ENCODE assay signal across 9 cellular contexts in the genomic region with DNA sequence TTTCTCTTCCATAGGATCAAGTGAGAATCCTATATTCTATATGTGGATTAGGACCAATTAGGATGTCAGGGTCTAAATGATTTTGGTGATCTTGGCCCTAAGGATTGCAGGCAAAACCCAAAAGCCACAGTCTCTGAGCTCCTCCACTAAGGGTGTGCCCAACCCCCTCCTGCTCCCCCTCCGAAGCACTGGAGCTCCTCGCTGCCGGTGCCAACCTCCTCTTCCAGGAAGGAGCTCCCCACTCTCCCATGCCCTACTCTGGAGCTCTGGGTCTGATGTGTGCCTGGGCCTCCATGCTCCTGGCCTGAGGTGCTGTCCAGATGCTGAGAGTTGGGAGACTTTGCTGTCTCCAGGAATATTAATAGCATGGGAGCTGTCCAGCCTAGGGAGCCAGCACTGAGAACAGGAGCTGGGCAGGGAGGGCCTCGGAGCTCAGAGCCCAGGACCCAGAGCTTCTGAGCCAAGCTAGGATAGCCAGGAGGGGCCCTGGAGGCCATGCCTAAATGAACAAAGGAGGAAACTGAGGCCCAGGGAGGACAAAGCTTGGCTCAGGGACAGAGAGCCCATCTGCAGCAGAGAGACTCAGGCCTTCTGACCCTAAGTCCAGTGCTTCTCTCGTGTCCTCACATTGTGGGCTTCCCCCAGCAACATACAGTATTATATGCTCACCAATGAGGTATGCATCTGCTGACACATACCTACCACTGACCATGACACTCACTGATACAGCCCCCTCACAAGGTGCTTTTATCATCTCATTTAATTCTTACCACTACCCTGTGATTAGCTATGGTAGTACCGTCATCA. TPM values are rescaled to one million over a fixed set of nuclear protein-coding genes. Genes with fewer than 3 reads are reported as not detected.
DNase-seq lines count a peak whose midpoint lies in the region; ATAC-seq and TF ChIP-seq lines count a peak whose summit lies in the region.
"Had no signal": no experiment of that assay in that cellular context is flagged by ENCODE, and none has a peak within 500 bp of the region (broad histone marks: within the 10 kb centered on the region; RNA-seq: fewer than 3 reads in every experiment).

No MANE protein-coding gene starts in this region.

- H3K4me1 ChIP-seq in upper lobe of right lung, result no peaks in the 10 kb centered on the region
- no peaks in the 10 kb centered on the region for H3K4me1 ChIP-seq in effector memory CD4-positive, alpha-beta T cell (ENCODE audit: control insufficient read depth, insufficient read depth, low read length, poor library complexity, severe bottlenecking)

- peaks cover 0 to 6% of the 10 kb centered on the region in 2 donors for H3K36me3 Mint-ChIP-seq in activated naive CD4-positive, alpha-beta T cell treated with anti-CD3 and anti-CD28 coated beads, Interleukin-2, amount 50 U/mL, for 72 hours
- H3K36me3 Mint-ChIP-seq in activated naive CD4-positive, alpha-beta T cell treated with anti-CD3 and anti-CD28 coated beads, Interleukin-2, amount 10 ng/mL, durations not matched to agents 7 days and 5 days, result no peaks in the 10 kb centered on the region

- peak; percentile 30 to 38 for ATAC-seq in activated naive CD4-positive, alpha-beta T cell treated with anti-CD3 and anti-CD28 coated beads, Interleukin-2, amount 50 U/mL, for 72 hours
- ATAC-seq in upper lobe of right lung (peak; percentile 79), GM21390 (IDR thresholded peaks at IDR 0.05; ENCODE audit: unreplicated experiment) (no peak), GM19324 (IDR thresholded peaks at IDR 0.05; ENCODE audit: low FRiP score, unreplicated experiment) (no peak)

- no peak overlapping the region for H3K4me3 Mint-ChIP-seq in activated naive CD4-positive, alpha-beta T cell treated with anti-CD3 and anti-CD28 coated beads, Interleukin-2, amount 10 ng/mL, durations not matched to agents 7 days and 5 days
- H3K4me3 Mint-ChIP-seq: dendritic cell treated with granulocyte-macrophage colony-stimulating factor and Interleukin-4, amounts not matched to agents 40 ng/mL and 50 ng/mL, for 4 days had no signal

- intact Hi-C loops in upper lobe of right lung (cut with DNase I), result no loop called here

- peak overlapping the region in 1 of 2 donors; percentile 77 for H3K27ac Mint-ChIP-seq in activated naive CD4-positive, alpha-beta T cell treated with anti-CD3 and anti-CD28 coated beads, Interleukin-2, amount 50 U/mL, for 72 hours
- no peak overlapping the region for H3K27ac Mint-ChIP-seq in activated naive CD4-positive, alpha-beta T cell treated with anti-CD3 and anti-CD28 coated beads, Interleukin-2, amount 10 ng/mL, durations not matched to agents 7 days and 5 days
- H3K27ac Mint-ChIP-seq: dendritic cell treated with granulocyte-macrophage colony-stimulating factor and Interleukin-4, amounts not matched to agents 40 ng/mL and 50 ng/mL, for 4 days had no signal

- no peak overlapping the region for H3K4me3 ChIP-seq in upper lobe of right lung
- H3K4me3 ChIP-seq in effector memory CD4-positive, alpha-beta T cell (ENCODE audit: insufficient read depth, low read depth, low read length, poor library complexity, severe bottlenecking), result no peak overlapping the region

- H3K9me3 Mint-ChIP-seq in activated naive CD4-positive, alpha-beta T cell treated with anti-CD3 and anti-CD28 coated beads, Interleukin-2, amount 50 U/mL, for 72 hours, result peaks cover 0 to 5% of the 10 kb centered on the region in 2 donors
- H3K9me3 Mint-ChIP-seq in activated naive CD4-positive, alpha-beta T cell treated with anti-CD3 and anti-CD28 coated beads, Interleukin-2, amount 10 ng/mL, durations not matched to agents 7 days and 5 days, result no peaks in the 10 kb centered on the region

- H3K4me1 Mint-ChIP-seq in activated naive CD4-positive, alpha-beta T cell treated with anti-CD3 and anti-CD28 coated beads, Interleukin-2, amount 10 ng/mL, durations not matched to agents 7 days and 5 days, result peaks cover 2% of the 10 kb centered on the region

- H3K27me3 ChIP-seq in upper lobe of right lung, result no peaks in the 10 kb centered on the region
- H3K27me3 ChIP-seq in effector memory CD4-positive, alpha-beta T cell (replicated peaks; ENCODE audit: control insufficient read depth, insufficient read depth, low read length, poor library complexity, severe bottlenecking), result no peaks in the 10 kb centered on the region

- H3K36me3 ChIP-seq in upper lobe of right lung, result no peaks in the 10 kb centered on the region
- no peaks in the 10 kb centered on the region for H3K36me3 ChIP-seq in effector memory CD4-positive, alpha-beta T cell (ENCODE audit: control insufficient read depth, insufficient read depth, low read length)

- no peaks in the 10 kb centered on the region for H3K27me3 Mint-ChIP-seq in activated naive CD4-positive, alpha-beta T cell treated with anti-CD3 and anti-CD28 coated beads, Interleukin-2, amount 10 ng/mL, durations not matched to agents 7 days and 5 days
- H3K27me3 Mint-ChIP-seq: dendritic cell treated with granulocyte-macrophage colony-stimulating factor and Interleukin-4, amounts not matched to agents 40 ng/mL and 50 ng/mL, for 4 days had no signal

- no peaks in the 10 kb centered on the region for H3K9me3 ChIP-seq in upper lobe of right lung
- H3K9me3 ChIP-seq in effector memory CD4-positive, alpha-beta T cell (ENCODE audit: control insufficient read depth, low read length), result no peaks in the 10 kb centered on the region

- CTCF ChIA-PET in activated naive CD4-positive, alpha-beta T cell treated with anti-CD3 and anti-CD28 coated beads, Interleukin-2, amount 10 ng/mL, durations not matched to agents 7 days and 5 days (lab: Charles Lee), result interaction anchor here (1.3 to 1.4 kb wide), 2 partner anchors 11 to 118 kb away, joined by 3 read pairs; no protein-coding TSS in a partner anchor

- H3K27ac ChIP-seq in upper lobe of right lung, result no peak overlapping the region
- H3K27ac ChIP-seq in effector memory CD4-positive, alpha-beta T cell (ENCODE audit: insufficient read depth, low read length, poor library complexity, severe bottlenecking), result no peak overlapping the region

- no peak for DNase-seq in activated naive CD4-positive, alpha-beta T cell treated with anti-CD3 and anti-CD28 coated beads, Interleukin-2, amount 50 U/mL, for 72 hours (ENCODE audit: low spot score in 2 of 2)
- DNase-seq in activated naive CD4-positive, alpha-beta T cell treated with anti-CD3 and anti-CD28 coated beads, Interleukin-2, amount 10 ng/mL, durations not matched to agents 7 days and 5 days, result no peak
- peak; percentile 86 for DNase-seq in amniotic epithelial cell (ENCODE audit: low read depth)
- DNase-seq in islet precursor cell, result peak; percentile 95
- no peak for DNase-seq in upper lobe of right lung
- no peak for DNase-seq in effector memory CD4-positive, alpha-beta T cell

- TF ChIP-seq CTCF in upper lobe of right lung (IDR thresholded peaks at IDR 0.05), result no peak

RNA-seq across cellular contexts. Expression of a gene that starts 36.9 kb away (rescaled TPM):
- 100 to 1,000 TPM in 1 of 2 donors, 10 to 100 TPM in 1; 70.4 to 112 TPM for total RNA-seq in activated naive CD4-positive, alpha-beta T cell treated with anti-CD3 and anti-CD28 coated beads, Interleukin-2, amount 50 U/mL, for 72 hours
- total RNA-seq in upper lobe of right lung, result 98.5 TPM

Comparison
In these comparisons a context has a peak if more than half of its experiments do, and no peak if none do; other contexts are left out.
1. ATAC-seq: peak in activated naive CD4-positive, alpha-beta T cell treated with anti-CD3 and anti-CD28 coated beads, Interleukin-2, amount 50 U/mL, for 72 hours (2 of 2) and upper lobe of right lung (single experiment); none in GM21390 (single experiment) and GM19324 (single experiment).
2. DNase-seq: peak in amniotic epithelial cell (single experiment) and islet precursor cell (single experiment); none in activated naive CD4-positive, alpha-beta T cell treated with anti-CD3 and anti-CD28 coated beads, Interleukin-2, amount 50 U/mL, for 72 hours (0 of 2), activated naive CD4-positive, alpha-beta T cell treated with anti-CD3 and anti-CD28 coated beads, Interleukin-2, amount 10 ng/mL, durations not matched to agents 7 days and 5 days (single experiment), upper lobe of right lung (single experiment) and effector memory CD4-positive, alpha-beta T cell (0 of 3).